24 cellular contexts compared by ENCODE assay signal in genomic region chr1:6000444-6001288, GRCh38. TPM values are rescaled to one million over a fixed set of nuclear protein-coding genes. Genes with fewer than 3 reads are reported as not detected.
DNase-seq lines count a peak whose midpoint lies in the region; ATAC-seq, FAIRE-seq and TF ChIP-seq lines count a peak whose summit lies in the region.
"Had no signal": no experiment of that assay in that cellular context is flagged by ENCODE, and none has a peak within 500 bp of the region (broad histone marks: within the 10 kb centered on the region; RNA-seq: fewer than 3 reads in every experiment).

No MANE protein-coding gene starts in this region.

- H3K9me3 Mint-ChIP-seq in effector memory CD8-positive, alpha-beta T cell = no peaks in the 10 kb centered on the region
- H3K9me3 Mint-ChIP-seq: activated CD8-positive, alpha-beta T cell treated with anti-CD3 and anti-CD28 coated beads for 36 hours; activated T-cell treated with anti-CD3 and anti-CD28 coated beads, Interleukin-2, amount 50 U/mL, for 24 hours; endodermal cell; naive thymus-derived CD8-positive, alpha-beta T cell had no signal

- no peak for DNase-seq in effector memory CD8-positive, alpha-beta T cell
- DNase-seq in lower lobe of right lung = peak; percentile 24
- DNase-seq in NOMO-1 (lab: John Stamatoyannopoulos, UW; ENCODE audit: unreplicated experiment in 2 of 2) = no peak
- no peak for DNase-seq in urothelium cell line (ENCODE audit: low spot score)
- DNase-seq in cerebellum (ENCODE audit: low spot score) = no peak
- no peak for DNase-seq in stimulated activated CD4-positive, alpha-beta T cell treated with anti-CD3 and anti-CD28 coated beads, Interleukin-2, amount 100 ng/mL, for 24 hours
- DNase-seq: activated CD8-positive, alpha-beta T cell treated with anti-CD3 and anti-CD28 coated beads for 36 hours; activated T-cell treated with anti-CD3 and anti-CD28 coated beads, Interleukin-2, amount 50 U/mL, for 24 hours; endodermal cell; naive thymus-derived CD8-positive, alpha-beta T cell; NCI-H1436 treated with DMSO at 0.1 percent for 48 hours; NK-92 treated with Interleukin-12 subunit alpha and Interleukin-12 subunit beta, amount 100 ng/mL, for 24 hours; T-helper 9 cell had no signal

- H3K9me3 ChIP-seq in BLaER1 (no peaks in the 10 kb centered on the region), HEK293 (ENCODE audit: control insufficient read depth, insufficient read depth, low read depth, low read length) (no peaks in the 10 kb centered on the region), lower lobe of right lung (no peaks in the 10 kb centered on the region)
- H3K9me3 ChIP-seq: gastroesophageal sphincter, HAP-1, ovary had no signal

- peak overlapping the region; percentile 78; the same call in 1 of the 2 replicates for H3K4me2 ChIP-seq in BLaER1

- H3K27ac Mint-ChIP-seq in effector memory CD8-positive, alpha-beta T cell = peak overlapping the region; percentile 59 to 84
- H3K27ac Mint-ChIP-seq: activated CD8-positive, alpha-beta T cell treated with anti-CD3 and anti-CD28 coated beads for 36 hours; activated naive CD8-positive, alpha-beta T cell; activated T-cell treated with anti-CD3 and anti-CD28 coated beads, Interleukin-2, amount 50 U/mL, for 24 hours; endodermal cell had no signal

- no peaks in the 10 kb centered on the region for H3K27me3 Mint-ChIP-seq in effector memory CD8-positive, alpha-beta T cell
- H3K27me3 Mint-ChIP-seq: activated CD8-positive, alpha-beta T cell treated with anti-CD3 and anti-CD28 coated beads for 36 hours; activated naive CD8-positive, alpha-beta T cell; activated T-cell treated with anti-CD3 and anti-CD28 coated beads, Interleukin-2, amount 50 U/mL, for 24 hours; naive thymus-derived CD8-positive, alpha-beta T cell had no signal

- no peak overlapping the region for H3K4me3 Mint-ChIP-seq in effector memory CD8-positive, alpha-beta T cell
- H3K4me3 Mint-ChIP-seq: activated CD8-positive, alpha-beta T cell treated with anti-CD3 and anti-CD28 coated beads for 36 hours; activated naive CD8-positive, alpha-beta T cell; activated T-cell treated with anti-CD3 and anti-CD28 coated beads, Interleukin-2, amount 50 U/mL, for 24 hours; endodermal cell had no signal

- H3K4me3 ChIP-seq in BLaER1 (no peak overlapping the region), HEK293 (ENCODE audit: low read depth, low read length) (no peak overlapping the region), lower lobe of right lung (no peak overlapping the region)
- H3K4me3 ChIP-seq: gastroesophageal sphincter, HAP-1, ovary, SK-N-MC had no signal

- H3K27me3 ChIP-seq in BLaER1 (no peaks in the 10 kb centered on the region), lower lobe of right lung (ENCODE audit: low read depth) (no peaks in the 10 kb centered on the region)
- H3K27me3 ChIP-seq: gastroesophageal sphincter, ovary had no signal

- H3K4me1 ChIP-seq in BLaER1 (peaks cover 68% of the 10 kb centered on the region), HEK293 (ENCODE audit: control insufficient read depth, insufficient read depth, low read length) (peaks cover 10% of the 10 kb centered on the region), lower lobe of right lung (no peaks in the 10 kb centered on the region)
- H3K4me1 ChIP-seq: gastroesophageal sphincter had no signal

- TF ChIP-seq CTCF in HEK293 (tag by site-specific recombination; IDR thresholded peaks at IDR 0.05) (no peak), lower lobe of right lung (IDR thresholded peaks at IDR 0.05) (no peak)

- 0 out of 2 replicates have a peak overlapping the region, but pooled peaks have one; percentile 58 for H3K9ac ChIP-seq in BLaER1
- H3K9ac ChIP-seq: KMS-11 had no signal

- CTCF ChIA-PET in HEK293 (lab: Yijun Ruan, JAX) = no interaction called here

- intact Hi-C loops in lower lobe of right lung (cut with DNase I) = no loop called here

- H3K36me3 Mint-ChIP-seq in effector memory CD8-positive, alpha-beta T cell (ENCODE audit: insufficient read depth) = peaks cover 17% of the 10 kb centered on the region
- H3K36me3 Mint-ChIP-seq: activated naive CD8-positive, alpha-beta T cell; naive thymus-derived CD8-positive, alpha-beta T cell had no signal

- peaks cover 86% of the 10 kb centered on the region for H4K20me1 ChIP-seq in BLaER1

- H3K36me3 ChIP-seq in BLaER1 (peaks cover 14% of the 10 kb centered on the region; the same call in 1 of the 2 replicates), HEK293 (ENCODE audit: control insufficient read depth in 2 of 2, insufficient read depth in 1 of 2, low read length in 2 of 2) (no peaks in the 10 kb centered on the region), lower lobe of right lung (no peaks in the 10 kb centered on the region)
- H3K36me3 ChIP-seq: HAP-1, ovary had no signal

- no peak for ATAC-seq in effector memory CD8-positive, alpha-beta T cell (replicated peaks)
- ATAC-seq in lower lobe of right lung = no peak
- ATAC-seq: activated CD8-positive, alpha-beta T cell treated with anti-CD3 and anti-CD28 coated beads for 36 hours; gastroesophageal sphincter; naive thymus-derived CD8-positive, alpha-beta T cell had no signal

- peaks cover 30 to 53% of the 10 kb centered on the region in 2 donors for H3K4me1 Mint-ChIP-seq in effector memory CD8-positive, alpha-beta T cell (ENCODE audit: low read depth in 2 of 2)

- no peak overlapping the region for H3K27ac ChIP-seq in BLaER1
- H3K27ac ChIP-seq in HEK293 (ENCODE audit: extremely low read depth, low read depth, low read length) = no peak overlapping the region
- no peak overlapping the region for H3K27ac ChIP-seq in lower lobe of right lung
- H3K27ac ChIP-seq: gastroesophageal sphincter, ovary, SK-N-MC had no signal

- POLR2A ChIA-PET in HEK293 (lab: Yijun Ruan, JAX) = interaction anchor here (0.9 kb wide), 1 partner anchor 13 kb away, joined by 3 read pairs; no protein-coding TSS in a partner anchor

- no peak for FAIRE-seq in urothelium cell line (lab: Jason Lieb, UNC)
- FAIRE-seq: astrocyte, G401.6, RCC 7860 had no signal

TF ChIP-seq in HEK293, 187 proteins besides CTCF, POLR2A, EP300 and RAD21:
- TF ChIP-seq ZNF600 (tag by site-specific recombination; IDR thresholded peaks at IDR 0.05) (peak; percentile 43; the same call in 1 of the 2 replicates), ZNF549 (tag by site-specific recombination; IDR thresholded peaks at IDR 0.05) (no peak)

RNA-seq across cellular contexts. Expression of gene NPHP4, which starts 8.4 kb away (rescaled TPM):
- 16.1 TPM for total RNA-seq in lower lobe of right lung
- 21.7 TPM for total RNA-seq in cerebellum

RNA-seq across cellular contexts. Expression of gene KCNAB2, which starts 45.0 kb away (rescaled TPM):
- total RNA-seq in lower lobe of right lung (119 TPM), cerebellum (6.4 TPM)

Comparison
In these comparisons a context has a peak if more than half of its experiments do, and no peak if none do; other contexts are left out.
1. RNA of gene KCNAB2, which starts 45.0 kb away (total RNA-seq): 119 TPM in lower lobe of right lung (single experiment); 6.4 TPM in cerebellum (single experiment); every median in the first group is over 10 times any median in the second.